In the genomic region with DNA sequence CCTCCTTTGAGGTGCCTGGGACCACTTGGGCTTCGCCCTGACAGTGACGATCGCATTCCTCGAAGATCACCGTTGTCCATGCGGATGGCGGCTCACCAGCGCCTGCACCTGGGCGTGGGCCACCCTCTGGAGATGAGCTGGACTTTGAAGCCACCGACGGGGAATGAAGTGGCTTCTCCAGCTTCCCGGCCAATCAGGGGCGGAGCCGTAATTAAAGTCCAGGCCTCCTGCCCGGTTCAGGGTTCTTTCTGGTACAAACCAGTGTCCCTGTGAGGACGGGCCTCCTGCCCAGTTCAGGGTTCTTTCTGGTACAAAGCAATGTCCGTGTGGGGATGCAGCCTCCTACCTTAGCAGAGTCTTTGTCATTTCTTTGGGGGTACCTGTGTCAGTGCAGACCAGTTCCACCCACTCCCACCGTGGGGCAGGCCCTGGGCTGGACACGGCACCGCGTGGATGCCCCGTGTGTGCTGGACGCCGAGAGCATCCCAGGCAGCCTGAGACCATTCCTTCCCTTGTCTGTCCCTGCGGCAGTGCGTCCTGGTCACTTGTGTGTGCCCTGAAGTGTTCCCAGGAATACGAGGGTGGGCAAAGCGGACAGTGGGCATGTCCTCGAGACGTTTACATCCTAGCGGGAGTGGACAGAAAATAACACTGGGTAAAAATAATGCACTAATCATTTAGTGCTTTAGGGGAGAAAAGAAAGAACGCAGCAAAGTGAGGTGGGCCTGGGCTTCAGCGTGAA, we compare ENCODE assay signal across 19 cellular contexts. TPM values are rescaled to one million over a fixed set of nuclear protein-coding genes. Genes with fewer than 3 reads are reported as not detected.
"Had no signal": no experiment of that assay in that cellular context is flagged by ENCODE, and none has a peak within 500 bp of the region (broad histone marks: within the 10 kb centered on the region; RNA-seq: fewer than 3 reads in every experiment).

No MANE protein-coding gene starts in this region.

- DNase-seq: activated CD4-positive, CD25-positive, alpha-beta regulatory T cell; activated naive CD4-positive, alpha-beta T cell treated with anti-CD3 and anti-CD28 coated beads, Interleukin-2, amount 10 ng/mL, durations not matched to agents 7 days and 5 days; effector memory CD8-positive, alpha-beta T cell; erythroblast; hypothalamus; naive thymus-derived CD4-positive, alpha-beta T cell; nucleus accumbens; psoas muscle; sigmoid colon; stimulated activated CD4-positive, alpha-beta T cell treated with anti-CD3 and anti-CD28 coated beads, Interleukin-12 subunit alpha, Interleukin-12 subunit beta, amount 100 ng/mL, for 4 hours; stimulated activated CD4-positive, alpha-beta T cell treated with anti-CD3 and anti-CD28 coated beads, Interleukin-2, amount 100 ng/mL, for 48 hours; stimulated activated naive CD4-positive, alpha-beta T cell treated with Interleukin-2 at 50 U/mL for 16 hours had no signal

- H3K4me1 Mint-ChIP-seq: activated naive CD4-positive, alpha-beta T cell treated with anti-CD3 and anti-CD28 coated beads, Interleukin-2, amount 10 ng/mL, durations not matched to agents 7 days and 5 days had no signal

- H3K9me3 ChIP-seq: psoas muscle, sigmoid colon, suprapubic skin, upper lobe of left lung had no signal

- H3K4me1 ChIP-seq: psoas muscle, sigmoid colon had no signal

- H3K36me3 Mint-ChIP-seq: activated naive CD4-positive, alpha-beta T cell treated with anti-CD3 and anti-CD28 coated beads, Interleukin-2, amount 10 ng/mL, durations not matched to agents 7 days and 5 days; naive thymus-derived CD4-positive, alpha-beta T cell had no signal

- H3K4me3 ChIP-seq: psoas muscle, sigmoid colon, suprapubic skin, upper lobe of left lung had no signal

- H3K4me3 Mint-ChIP-seq: activated naive CD4-positive, alpha-beta T cell treated with anti-CD3 and anti-CD28 coated beads, Interleukin-2, amount 10 ng/mL, durations not matched to agents 7 days and 5 days; activated T-helper 1 cell treated with anti-CD3 and anti-CD28 coated beads, Interleukin-12 subunit alpha, Interleukin-12 subunit beta, Interleukin-2, Interleukin-4 antibody, amounts not matched to agents 30 ng/mL and 10 ng/mL and 1 ng/mL, durations not matched to agents 14 hours and 24 hours and 36 hours; central memory CD8-positive, alpha-beta T cell; dendritic cell treated with granulocyte-macrophage colony-stimulating factor and Interleukin-4, amounts not matched to agents 40 ng/mL and 50 ng/mL, for 4 days; effector memory CD8-positive, alpha-beta T cell; naive thymus-derived CD4-positive, alpha-beta T cell had no signal

- H3K9me3 Mint-ChIP-seq: activated naive CD4-positive, alpha-beta T cell treated with anti-CD3 and anti-CD28 coated beads, Interleukin-2, amount 10 ng/mL, durations not matched to agents 7 days and 5 days; activated T-helper 1 cell treated with anti-CD3 and anti-CD28 coated beads, Interleukin-12 subunit alpha, Interleukin-12 subunit beta, Interleukin-2, Interleukin-4 antibody, amounts not matched to agents 30 ng/mL and 10 ng/mL and 1 ng/mL, durations not matched to agents 14 hours and 24 hours and 36 hours; central memory CD8-positive, alpha-beta T cell; dendritic cell treated with granulocyte-macrophage colony-stimulating factor and Interleukin-4, amounts not matched to agents 40 ng/mL and 50 ng/mL, for 4 days; effector memory CD8-positive, alpha-beta T cell had no signal

- ATAC-seq: effector memory CD8-positive, alpha-beta T cell; naive thymus-derived CD4-positive, alpha-beta T cell; psoas muscle had no signal

- H3K27ac ChIP-seq: psoas muscle, sigmoid colon, suprapubic skin, upper lobe of left lung had no signal

- H3K36me3 ChIP-seq: sigmoid colon, suprapubic skin, upper lobe of left lung had no signal

- H3K27me3 ChIP-seq: upper lobe of left lung had no signal

- H3K27ac Mint-ChIP-seq: activated naive CD4-positive, alpha-beta T cell treated with anti-CD3 and anti-CD28 coated beads, Interleukin-2, amount 10 ng/mL, durations not matched to agents 7 days and 5 days; activated T-helper 1 cell treated with anti-CD3 and anti-CD28 coated beads, Interleukin-12 subunit alpha, Interleukin-12 subunit beta, Interleukin-2, Interleukin-4 antibody, amounts not matched to agents 30 ng/mL and 10 ng/mL and 1 ng/mL, durations not matched to agents 14 hours and 24 hours and 36 hours; dendritic cell treated with granulocyte-macrophage colony-stimulating factor and Interleukin-4, amounts not matched to agents 40 ng/mL and 50 ng/mL, for 4 days; effector memory CD8-positive, alpha-beta T cell; naive thymus-derived CD4-positive, alpha-beta T cell had no signal

RNA-seq across cellular contexts. Expression of a gene that starts 55.0 kb away (rescaled TPM):
- total RNA-seq: activated T-helper 1 cell treated with anti-CD3 and anti-CD28 coated beads, Interleukin-12 subunit alpha, Interleukin-12 subunit beta, Interleukin-2, Interleukin-4 antibody, amounts not matched to agents 30 ng/mL and 10 ng/mL and 1 ng/mL, durations not matched to agents 14 hours and 24 hours and 36 hours; glomerular endothelial cell; naive thymus-derived CD4-positive, alpha-beta T cell; suprapubic skin; T-helper 2 cell treated with Interferon-gamma antibody and Interleukin-4, amounts not matched to agents 100 ng/mL and 5 ng/mL, for 36 hours had no signal
- polyA plus RNA-seq: naive thymus-derived CD4-positive, alpha-beta T cell had no signal
